Comparison of ENCODE assay signal across 1 cellular context in genomic region chr15:45112592-45113379, GRCh38.
TF ChIP-seq lines count a peak whose summit lies in the region.

No MANE protein-coding gene starts in this region.

TF ChIP-seq in WTC11, 78 proteins besides CTCF, POLR2A, EP300 and RAD21 (continued from another document):
- TF ChIP-seq, protein P1, sequence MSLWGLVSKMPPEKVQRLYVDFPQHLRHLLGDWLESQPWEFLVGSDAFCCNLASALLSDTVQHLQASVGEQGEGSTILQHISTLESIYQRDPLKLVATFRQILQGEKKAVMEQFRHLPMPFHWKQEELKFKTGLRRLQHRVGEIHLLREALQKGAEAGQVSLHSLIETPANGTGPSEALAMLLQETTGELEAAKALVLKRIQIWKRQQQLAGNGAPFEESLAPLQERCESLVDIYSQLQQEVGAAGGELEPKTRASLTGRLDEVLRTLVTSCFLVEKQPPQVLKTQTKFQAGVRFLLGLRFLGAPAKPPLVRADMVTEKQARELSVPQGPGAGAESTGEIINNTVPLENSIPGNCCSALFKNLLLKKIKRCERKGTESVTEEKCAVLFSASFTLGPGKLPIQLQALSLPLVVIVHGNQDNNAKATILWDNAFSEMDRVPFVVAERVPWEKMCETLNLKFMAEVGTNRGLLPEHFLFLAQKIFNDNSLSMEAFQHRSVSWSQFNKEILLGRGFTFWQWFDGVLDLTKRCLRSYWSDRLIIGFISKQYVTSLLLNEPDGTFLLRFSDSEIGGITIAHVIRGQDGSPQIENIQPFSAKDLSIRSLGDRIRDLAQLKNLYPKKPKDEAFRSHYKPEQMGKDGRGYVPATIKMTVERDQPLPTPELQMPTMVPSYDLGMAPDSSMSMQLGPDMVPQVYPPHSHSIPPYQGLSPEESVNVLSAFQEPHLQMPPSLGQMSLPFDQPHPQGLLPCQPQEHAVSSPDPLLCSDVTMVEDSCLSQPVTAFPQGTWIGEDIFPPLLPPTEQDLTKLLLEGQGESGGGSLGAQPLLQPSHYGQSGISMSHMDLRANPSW (CRISPR knock-in tag; conservative IDR thresholded peaks at IDR 0.05; ENCODE audit: low read depth), result no peak
- TF ChIP-seq, protein P2, sequence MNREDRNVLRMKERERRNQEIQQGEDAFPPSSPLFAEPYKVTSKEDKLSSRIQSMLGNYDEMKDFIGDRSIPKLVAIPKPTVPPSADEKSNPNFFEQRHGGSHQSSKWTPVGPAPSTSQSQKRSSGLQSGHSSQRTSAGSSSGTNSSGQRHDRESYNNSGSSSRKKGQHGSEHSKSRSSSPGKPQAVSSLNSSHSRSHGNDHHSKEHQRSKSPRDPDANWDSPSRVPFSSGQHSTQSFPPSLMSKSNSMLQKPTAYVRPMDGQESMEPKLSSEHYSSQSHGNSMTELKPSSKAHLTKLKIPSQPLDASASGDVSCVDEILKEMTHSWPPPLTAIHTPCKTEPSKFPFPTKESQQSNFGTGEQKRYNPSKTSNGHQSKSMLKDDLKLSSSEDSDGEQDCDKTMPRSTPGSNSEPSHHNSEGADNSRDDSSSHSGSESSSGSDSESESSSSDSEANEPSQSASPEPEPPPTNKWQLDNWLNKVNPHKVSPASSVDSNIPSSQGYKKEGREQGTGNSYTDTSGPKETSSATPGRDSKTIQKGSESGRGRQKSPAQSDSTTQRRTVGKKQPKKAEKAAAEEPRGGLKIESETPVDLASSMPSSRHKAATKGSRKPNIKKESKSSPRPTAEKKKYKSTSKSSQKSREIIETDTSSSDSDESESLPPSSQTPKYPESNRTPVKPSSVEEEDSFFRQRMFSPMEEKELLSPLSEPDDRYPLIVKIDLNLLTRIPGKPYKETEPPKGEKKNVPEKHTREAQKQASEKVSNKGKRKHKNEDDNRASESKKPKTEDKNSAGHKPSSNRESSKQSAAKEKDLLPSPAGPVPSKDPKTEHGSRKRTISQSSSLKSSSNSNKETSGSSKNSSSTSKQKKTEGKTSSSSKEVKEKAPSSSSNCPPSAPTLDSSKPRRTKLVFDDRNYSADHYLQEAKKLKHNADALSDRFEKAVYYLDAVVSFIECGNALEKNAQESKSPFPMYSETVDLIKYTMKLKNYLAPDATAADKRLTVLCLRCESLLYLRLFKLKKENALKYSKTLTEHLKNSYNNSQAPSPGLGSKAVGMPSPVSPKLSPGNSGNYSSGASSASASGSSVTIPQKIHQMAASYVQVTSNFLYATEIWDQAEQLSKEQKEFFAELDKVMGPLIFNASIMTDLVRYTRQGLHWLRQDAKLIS (CRISPR knock-in tag; IDR thresholded peaks at IDR 0.05; ENCODE audit: borderline replicate concordance), result no peak
- TF ChIP-seq, protein P3, sequence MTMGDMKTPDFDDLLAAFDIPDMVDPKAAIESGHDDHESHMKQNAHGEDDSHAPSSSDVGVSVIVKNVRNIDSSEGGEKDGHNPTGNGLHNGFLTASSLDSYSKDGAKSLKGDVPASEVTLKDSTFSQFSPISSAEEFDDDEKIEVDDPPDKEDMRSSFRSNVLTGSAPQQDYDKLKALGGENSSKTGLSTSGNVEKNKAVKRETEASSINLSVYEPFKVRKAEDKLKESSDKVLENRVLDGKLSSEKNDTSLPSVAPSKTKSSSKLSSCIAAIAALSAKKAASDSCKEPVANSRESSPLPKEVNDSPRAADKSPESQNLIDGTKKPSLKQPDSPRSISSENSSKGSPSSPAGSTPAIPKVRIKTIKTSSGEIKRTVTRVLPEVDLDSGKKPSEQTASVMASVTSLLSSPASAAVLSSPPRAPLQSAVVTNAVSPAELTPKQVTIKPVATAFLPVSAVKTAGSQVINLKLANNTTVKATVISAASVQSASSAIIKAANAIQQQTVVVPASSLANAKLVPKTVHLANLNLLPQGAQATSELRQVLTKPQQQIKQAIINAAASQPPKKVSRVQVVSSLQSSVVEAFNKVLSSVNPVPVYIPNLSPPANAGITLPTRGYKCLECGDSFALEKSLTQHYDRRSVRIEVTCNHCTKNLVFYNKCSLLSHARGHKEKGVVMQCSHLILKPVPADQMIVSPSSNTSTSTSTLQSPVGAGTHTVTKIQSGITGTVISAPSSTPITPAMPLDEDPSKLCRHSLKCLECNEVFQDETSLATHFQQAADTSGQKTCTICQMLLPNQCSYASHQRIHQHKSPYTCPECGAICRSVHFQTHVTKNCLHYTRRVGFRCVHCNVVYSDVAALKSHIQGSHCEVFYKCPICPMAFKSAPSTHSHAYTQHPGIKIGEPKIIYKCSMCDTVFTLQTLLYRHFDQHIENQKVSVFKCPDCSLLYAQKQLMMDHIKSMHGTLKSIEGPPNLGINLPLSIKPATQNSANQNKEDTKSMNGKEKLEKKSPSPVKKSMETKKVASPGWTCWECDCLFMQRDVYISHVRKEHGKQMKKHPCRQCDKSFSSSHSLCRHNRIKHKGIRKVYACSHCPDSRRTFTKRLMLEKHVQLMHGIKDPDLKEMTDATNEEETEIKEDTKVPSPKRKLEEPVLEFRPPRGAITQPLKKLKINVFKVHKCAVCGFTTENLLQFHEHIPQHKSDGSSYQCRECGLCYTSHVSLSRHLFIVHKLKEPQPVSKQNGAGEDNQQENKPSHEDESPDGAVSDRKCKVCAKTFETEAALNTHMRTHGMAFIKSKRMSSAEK (CRISPR knock-in tag; IDR thresholded peaks at IDR 0.05; ENCODE audit: borderline replicate concordance), result no peak
- TF ChIP-seq SOX15 (CRISPR knock-in tag; IDR thresholded peaks at IDR 0.05), result no peak
- TF ChIP-seq ZNF512 (CRISPR knock-in tag; IDR thresholded peaks at IDR 0.05; ENCODE audit: borderline replicate concordance), result no peak
- TF ChIP-seq, protein P4, sequence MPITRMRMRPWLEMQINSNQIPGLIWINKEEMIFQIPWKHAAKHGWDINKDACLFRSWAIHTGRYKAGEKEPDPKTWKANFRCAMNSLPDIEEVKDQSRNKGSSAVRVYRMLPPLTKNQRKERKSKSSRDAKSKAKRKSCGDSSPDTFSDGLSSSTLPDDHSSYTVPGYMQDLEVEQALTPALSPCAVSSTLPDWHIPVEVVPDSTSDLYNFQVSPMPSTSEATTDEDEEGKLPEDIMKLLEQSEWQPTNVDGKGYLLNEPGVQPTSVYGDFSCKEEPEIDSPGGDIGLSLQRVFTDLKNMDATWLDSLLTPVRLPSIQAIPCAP (CRISPR knock-in tag; IDR thresholded peaks at IDR 0.05), result no peak
- no peak for TF ChIP-seq HMGA2 (CRISPR knock-in tag; IDR thresholded peaks at IDR 0.05)
- no peak for TF ChIP-seq E2F1 (CRISPR knock-in tag; IDR thresholded peaks at IDR 0.05)
- TF ChIP-seq ATF3 (CRISPR knock-in tag; conservative IDR thresholded peaks at IDR 0.05), result no peak
- TF ChIP-seq ARID4B (CRISPR knock-in tag; IDR thresholded peaks at IDR 0.05; ENCODE audit: borderline replicate concordance), result no peak
- TF ChIP-seq ZNF219 (CRISPR knock-in tag; IDR thresholded peaks at IDR 0.05; ENCODE audit: borderline replicate concordance), result no peak
